ENCODE assay signal across 28 cellular contexts in the genomic region with DNA sequence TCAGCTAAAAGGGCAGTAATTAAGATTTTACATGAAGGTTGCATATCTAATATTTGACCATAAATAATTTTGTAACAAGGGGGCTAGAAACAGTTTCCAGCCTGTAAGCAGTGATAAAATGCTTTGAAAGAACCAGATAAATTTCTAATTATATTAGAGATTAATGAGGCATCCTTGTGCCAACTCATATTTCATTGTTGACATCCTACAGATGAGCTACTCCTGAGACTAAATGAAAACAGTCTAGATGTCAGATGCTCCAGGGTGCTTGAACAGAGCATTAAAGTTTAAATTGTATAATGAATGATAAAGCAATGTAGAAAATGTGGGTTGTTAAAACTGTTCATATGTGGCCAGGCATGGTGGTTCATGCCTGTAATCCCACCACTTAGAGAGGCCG.
"Had no signal": no experiment of that assay in that cellular context is flagged by ENCODE, and none has a peak within 500 bp of the region (broad histone marks: within the 10 kb centered on the region; RNA-seq: fewer than 3 reads in every experiment).

No MANE protein-coding gene starts in this region.

- H3K27ac ChIP-seq: colonic mucosa, coronary artery, epithelial cell of prostate, esophagus muscularis mucosa, esophagus squamous epithelium, foreskin keratinocyte, gastrocnemius medialis, gastroesophageal sphincter had no signal

- H3K4me1 ChIP-seq: colonic mucosa, esophagus squamous epithelium, foreskin keratinocyte, gastrocnemius medialis had no signal

- DNase-seq: colonic mucosa; cortex of kidney; dermis blood vessel endothelial cell; dorsolateral prefrontal cortex; effector CD4-positive, alpha-beta T cell; effector CD8-positive, alpha-beta T cell; effector memory CD4-positive, alpha-beta T cell; effector memory CD8-positive, alpha-beta T cell; endodermal cell; erythroblast; esophagus squamous epithelium; foreskin fibroblast; foreskin keratinocyte; foreskin melanocyte; gastrocnemius medialis; glutamatergic neuron; head of caudate nucleus; heart left ventricle; heart right ventricle had no signal

- H3K27me3 ChIP-seq: colonic mucosa, dorsolateral prefrontal cortex, esophagus muscularis mucosa, esophagus squamous epithelium, foreskin keratinocyte, gastrocnemius medialis, gastroesophageal sphincter, heart left ventricle, heart right ventricle had no signal

- H3K9me3 ChIP-seq: colonic mucosa, esophagus muscularis mucosa, esophagus squamous epithelium, gastrocnemius medialis, gastroesophageal sphincter, heart left ventricle, heart right ventricle had no signal

- H3K36me3 ChIP-seq: colonic mucosa, gastrocnemius medialis had no signal

- ATAC-seq: effector memory CD8-positive, alpha-beta T cell; esophagus mucosa; foreskin keratinocyte; gastrocnemius medialis; gastroesophageal sphincter; heart left ventricle; heart right ventricle had no signal

- H3K4me3 ChIP-seq: colonic mucosa, coronary artery, dorsolateral prefrontal cortex, esophagus muscularis mucosa, esophagus squamous epithelium, gastrocnemius medialis, gastroesophageal sphincter, heart left ventricle, heart right ventricle had no signal

- FAIRE-seq: colon, endometrium, endothelial cell of umbilical vein, frontal cortex had no signal
